In genomic region chr1:76687324-76688018, GRCh38 we compare ENCODE assay signal across 22 cellular contexts.
DNase-seq lines count a peak whose midpoint lies in the region; ATAC-seq, FAIRE-seq and TF ChIP-seq lines count a peak whose summit lies in the region.
"Had no signal": no experiment of that assay in that cellular context is flagged by ENCODE, and none has a peak within 500 bp of the region (broad histone marks: within the 10 kb centered on the region; RNA-seq: fewer than 3 reads in every experiment).

No MANE protein-coding gene starts in this region.

- H3K4me1 ChIP-seq in body of pancreas, result no peaks in the 10 kb centered on the region
- H3K4me1 ChIP-seq: SJSA1, stomach, uterus had no signal

- H3K4me3 ChIP-seq in body of pancreas (no peak overlapping the region), neural cell (ENCODE audit: low read length) (no peak overlapping the region)
- H3K4me3 ChIP-seq: ovary, SJSA1, stomach, uterus had no signal

- WGBS in body of pancreas, 2 donors, result 5 to 11% methylated on average over 4 of the region's 4 CpGs

- no peak overlapping the region for H3K9ac ChIP-seq in neural cell (ENCODE audit: low read length)

- H3K9me3 ChIP-seq in body of pancreas (no peaks in the 10 kb centered on the region), neural cell (ENCODE audit: low read length) (no peaks in the 10 kb centered on the region)
- H3K9me3 ChIP-seq: ovary, SJSA1, uterus had no signal

- H4K20me1 ChIP-seq in neural cell (ENCODE audit: insufficient read depth), result no peaks in the 10 kb centered on the region

- intact Hi-C loops in body of pancreas (cut with DNase I), result no loop called here

- no peak overlapping the region for H3K4me2 ChIP-seq in neural cell (ENCODE audit: low read length)

- H3K27ac ChIP-seq in body of pancreas (no peak overlapping the region), neural cell (ENCODE audit: low read length) (no peak overlapping the region)
- H3K27ac ChIP-seq: brain microvascular endothelial cell, ovary, SJSA1, stomach, uterus had no signal

- FAIRE-seq in GM12891 (lab: Jason Lieb, UNC), result peak; percentile 51

- H2AFZ ChIP-seq in neural cell (ENCODE audit: low read depth, low read length), result no peak overlapping the region

- TF ChIP-seq POLR2A in GM12891 (IDR thresholded peaks at IDR 0.05; ENCODE audit: low read depth, low read length) (no peak), body of pancreas (IDR thresholded peaks at IDR 0.05) (no peak)

- H3K79me2 ChIP-seq in neural cell (replicated peaks; ENCODE audit: insufficient read depth, low read length), result no peaks in the 10 kb centered on the region

- ATAC-seq in body of pancreas (peak; percentile 71), GM18520 (IDR thresholded peaks at IDR 0.05; ENCODE audit: unreplicated experiment) (no peak)
- ATAC-seq: activated CD8-positive, alpha-beta T cell treated with anti-CD3 and anti-CD28 coated beads, Interleukin-2, amount 10 ng/mL, durations not matched to agents 7 days and 5 days; esophagus mucosa; left ventricle myocardium superior had no signal

- TF ChIP-seq EP300 in neural cell (conservative IDR thresholded peaks at IDR 0.05; ENCODE audit: poor library complexity, severe bottlenecking), result peak; percentile 75

- peak; percentile 80 for DNase-seq in COLO829 (ENCODE audit: low spot score)
- DNase-seq in GM12891 (ENCODE audit: insufficient read length, low spot score), result no peak
- DNase-seq in body of pancreas, result peak in 2 of 4 donors; percentile 7 to 15
- DNase-seq in NOMO-1 treated with dmso at 0.1 percent for 144 hours (lab: John Stamatoyannopoulos, UW; ENCODE audit: unreplicated experiment), result no peak
- DNase-seq in NCI-H2196 (lab: John Stamatoyannopoulos, UW; ENCODE audit: unreplicated experiment), result no peak
- DNase-seq: activated B cell treated with CpG ODN at 0.5 μM for 24 hours; activated CD8-positive, alpha-beta T cell treated with anti-CD3 and anti-CD28 coated beads, Interleukin-2, amount 10 ng/mL, durations not matched to agents 7 days and 5 days; activated naive CD8-positive, alpha-beta T cell treated with anti-CD3 and anti-CD28 coated beads, Interleukin-2, amount 10 ng/mL, durations not matched to agents 7 days and 5 days; brain microvascular endothelial cell; DMS 273 treated with DMSO at 0.1 percent for 48 hours; Karpas-422; left ventricle myocardium superior; NCI-H1092 treated with DMSO at 0.1 percent for 48 hours; NCI-H446; OCI-M1; ovary; stomach; uterus had no signal

- peaks cover 3% of the 10 kb centered on the region for H3F3A ChIP-seq in neural cell (ENCODE audit: insufficient read depth, low read length, poor library complexity, severe bottlenecking)

- TF ChIP-seq CTCF in body of pancreas (IDR thresholded peaks at IDR 0.05) (no peak), neural cell (IDR thresholded peaks at IDR 0.05; ENCODE audit: poor library complexity, severe bottlenecking) (no peak)

- no peaks in the 10 kb centered on the region for H3K36me3 ChIP-seq in body of pancreas (replicated peaks in 1 of 2; ENCODE audit: insufficient read depth in 1 of 2, low read depth in 2 of 2)
- no peaks in the 10 kb centered on the region for H3K36me3 ChIP-seq in neural cell (ENCODE audit: insufficient read depth, low read length)
- H3K36me3 ChIP-seq: brain microvascular endothelial cell, ovary, SJSA1, stomach, uterus had no signal

- H3K27me3 ChIP-seq in body of pancreas, result no peaks in the 10 kb centered on the region
- H3K27me3 ChIP-seq in neural cell (ENCODE audit: insufficient read depth, low read depth, low read length), result no peaks in the 10 kb centered on the region
- H3K27me3 ChIP-seq: brain microvascular endothelial cell, ovary, SJSA1, stomach, uterus had no signal

- TF ChIP-seq RAD21 in neural cell (conservative IDR thresholded peaks at IDR 0.05), result no peak

- H3K9me2 ChIP-seq in neural cell (ENCODE audit: insufficient read depth, low read length), result no peaks in the 10 kb centered on the region

TF ChIP-seq in GM12891, 5 proteins besides CTCF, POLR2A, EP300 and RAD21:
- no peak for TF ChIP-seq PAX5 (IDR thresholded peaks at IDR 0.05; ENCODE audit: insufficient read depth, low read length, severe bottlenecking)
- no peak for TF ChIP-seq TAF1 (IDR thresholded peaks at IDR 0.05; ENCODE audit: low read depth, low read length)
- no peak for TF ChIP-seq POLR2AphosphoS5 (IDR thresholded peaks at IDR 0.05; ENCODE audit: low read depth, low read length)
- no peak for TF ChIP-seq POU2F2 (IDR thresholded peaks at IDR 0.05; ENCODE audit: low read depth, low read length)
- TF ChIP-seq SPI1 (IDR thresholded peaks at IDR 0.05; ENCODE audit: low read depth, low read length), result no peak

TF ChIP-seq in neural cell, 6 proteins besides CTCF, POLR2A, EP300 and RAD21:
- TF ChIP-seq POLR2AphosphoS5 (IDR thresholded peaks at IDR 0.05) (peak; percentile 68), TAF1 (IDR thresholded peaks at IDR 0.05; ENCODE audit: low read depth) (no peak), REST (IDR thresholded peaks at IDR 0.05; ENCODE audit: borderline replicate concordance) (peak; percentile 77), SMC3 (conservative IDR thresholded peaks at IDR 0.05; ENCODE audit: poor library complexity) (no peak), EZH2 (IDR thresholded peaks at IDR 0.05; ENCODE audit: borderline replicate concordance, insufficient read depth, low read length, poor library complexity, severe bottlenecking) (no peak), MXI1 (conservative IDR thresholded peaks at IDR 0.05; ENCODE audit: poor library complexity, severe bottlenecking) (no peak)
